In genomic region chr6:16901777-16902176, GRCh38 we compare ENCODE assay signal across 13 cellular contexts.
DNase-seq lines count a peak whose midpoint lies in the region; ATAC-seq, FAIRE-seq and TF ChIP-seq lines count a peak whose summit lies in the region.
"Had no signal": no experiment of that assay in that cellular context is flagged by ENCODE, and none has a peak within 500 bp of the region (broad histone marks: within the 10 kb centered on the region; RNA-seq: fewer than 3 reads in every experiment).

No MANE protein-coding gene starts in this region.

- H3K27ac ChIP-seq in mesenchymal stem cell (ENCODE audit: low read length, poor library complexity, severe bottlenecking) = no peak overlapping the region
- H3K27ac ChIP-seq: upper lobe of left lung had no signal

- H2AK5ac ChIP-seq in mesenchymal stem cell (ENCODE audit: low read length, severe bottlenecking) = no peak overlapping the region

- TF ChIP-seq CTCF in D721Med (IDR thresholded peaks at IDR 0.05; ENCODE audit: insufficient read depth, missing control alignments) = no peak

- H3K4me3 ChIP-seq in MG63 (no peak overlapping the region), mesenchymal stem cell (ENCODE audit: insufficient read depth in 1 of 2, low read depth in 1 of 2, low read length in 2 of 2) (no peak overlapping the region)
- H3K4me3 ChIP-seq: upper lobe of left lung had no signal

- no peak overlapping the region for H2BK12ac ChIP-seq in mesenchymal stem cell (ENCODE audit: low read length in 2 of 2)

- no peak overlapping the region for H2AFZ ChIP-seq in mesenchymal stem cell (ENCODE audit: low read depth, low read length)

- H4K91ac ChIP-seq in mesenchymal stem cell (ENCODE audit: low read length) = no peak overlapping the region

- H3K4ac ChIP-seq in mesenchymal stem cell (ENCODE audit: low read depth in 1 of 2, low read length in 2 of 2) = no peak overlapping the region

- H2BK5ac ChIP-seq in mesenchymal stem cell (ENCODE audit: low read depth, low read length, poor library complexity, severe bottlenecking) = no peak overlapping the region

- DNase-seq in AG08396 (ENCODE audit: low spot score) (peak; percentile 38), MG63 (peak; percentile 77), cerebellum (ENCODE audit: low spot score) (peak; percentile 17), mesenchymal stem cell (no peak), D721Med (ENCODE audit: insufficient read length, low spot score) (no peak), NCI-H2107 (lab: John Stamatoyannopoulos, UW) (no peak)
- DNase-seq: mesendoderm, NCI-H524 had no signal

- no peak overlapping the region for H2BK120ac ChIP-seq in mesenchymal stem cell (ENCODE audit: low read depth, low read length)

- H3K9ac ChIP-seq in mesenchymal stem cell (ENCODE audit: low read length) = peak overlapping the region; percentile 16

- H3K14ac ChIP-seq in mesenchymal stem cell (ENCODE audit: low read length in 2 of 2) = no peak overlapping the region

- no peaks in the 10 kb centered on the region for H3K36me3 ChIP-seq in MG63
- no peaks in the 10 kb centered on the region for H3K36me3 ChIP-seq in mesenchymal stem cell (ENCODE audit: control insufficient read depth in 1 of 2, insufficient read depth in 2 of 2, low read depth in 1 of 2, low read length in 2 of 2)
- H3K36me3 ChIP-seq: upper lobe of left lung had no signal

- H3K4me1 ChIP-seq in mesenchymal stem cell (ENCODE audit: control insufficient read depth, insufficient read depth, low read depth, low read length) = no peaks in the 10 kb centered on the region

- no peak overlapping the region for H2BK15ac ChIP-seq in mesenchymal stem cell (ENCODE audit: low read depth, poor library complexity, severe bottlenecking)

- H3K79me1 ChIP-seq in mesenchymal stem cell (replicated peaks; ENCODE audit: low read length, poor library complexity, severe bottlenecking) = no peaks in the 10 kb centered on the region

- no peak for FAIRE-seq in D721Med (lab: Jason Lieb, UNC)
- FAIRE-seq: endometrium had no signal

- H3K27me3 ChIP-seq in MG63 (no peaks in the 10 kb centered on the region), mesenchymal stem cell (ENCODE audit: control insufficient read depth in 1 of 2, insufficient read depth in 1 of 2, low read length in 2 of 2) (peaks cover 0 to 5% of the 10 kb centered on the region in 2 experiments)
- H3K27me3 ChIP-seq: upper lobe of left lung had no signal

- H4K8ac ChIP-seq in mesenchymal stem cell (ENCODE audit: low read length) = no peak overlapping the region

- H3K23ac ChIP-seq in mesenchymal stem cell (ENCODE audit: low read length in 2 of 2) = no peak overlapping the region

- H3K4me2 ChIP-seq in mesenchymal stem cell (ENCODE audit: low read length, poor library complexity, severe bottlenecking) = no peak overlapping the region

- no peak for ATAC-seq in GM19035 (IDR thresholded peaks at IDR 0.05; ENCODE audit: unreplicated experiment)
- no peak for ATAC-seq in HG03039 (IDR thresholded peaks at IDR 0.05; ENCODE audit: unreplicated experiment)
- ATAC-seq: HCT116 had no signal

- 95% methylated on average over 3 of the region's 3 CpGs for WGBS in mesenchymal stem cell

- H3K9me3 ChIP-seq in MG63 (no peaks in the 10 kb centered on the region), mesenchymal stem cell (ENCODE audit: control insufficient read depth, low read length) (no peaks in the 10 kb centered on the region)
- H3K9me3 ChIP-seq: upper lobe of left lung had no signal

- H3K18ac ChIP-seq in mesenchymal stem cell (ENCODE audit: low read depth in 1 of 2, low read length in 2 of 2) = peak overlapping the region in 1 of 2 experiments; percentile 64

Comparison
In these comparisons a context has a peak if more than half of its experiments do, and no peak if none do; other contexts are left out.
1. DNase-seq: peak in AG08396 (single experiment), MG63 (single experiment) and cerebellum (single experiment); none in mesenchymal stem cell (single experiment), D721Med (single experiment) and NCI-H2107 (single experiment).